In genomic region chr2:146415291-146415690, GRCh38 we compare ENCODE assay signal across 2 cellular contexts.
TF ChIP-seq lines count a peak whose summit lies in the region.

No MANE protein-coding gene starts in this region.

TF ChIP-seq in GM23338, 12 proteins besides CTCF, POLR2A, EP300 and RAD21 (continued from another document):
- TF ChIP-seq ZNF462 (CRISPR knock-in tag; IDR thresholded peaks at IDR 0.05): no peak
- no peak for TF ChIP-seq JUNB (IDR thresholded peaks at IDR 0.05; ENCODE audit: unreplicated experiment)

TF ChIP-seq in IMR-90, 13 proteins besides CTCF, POLR2A, EP300 and RAD21 (continued from another document):
- no peak for TF ChIP-seq ELK1 (IDR thresholded peaks at IDR 0.05; ENCODE audit: borderline replicate concordance, low read depth, low read length)
- no peak for TF ChIP-seq CEBPB (IDR thresholded peaks at IDR 0.05; ENCODE audit: low read depth, low read length)
